14 cellular contexts compared by ENCODE assay signal in genomic region chr3:16305121-16305541, GRCh38. TPM values are rescaled to one million over a fixed set of nuclear protein-coding genes. Genes with fewer than 3 reads are reported as not detected.
DNase-seq lines count a peak whose midpoint lies in the region; ATAC-seq, FAIRE-seq and TF ChIP-seq lines count a peak whose summit lies in the region.
"Had no signal": no experiment of that assay in that cellular context is flagged by ENCODE, and none has a peak within 500 bp of the region (broad histone marks: within the 10 kb centered on the region; RNA-seq: fewer than 3 reads in every experiment).

No MANE protein-coding gene starts in this region.

- H3K4me3 ChIP-seq in K562 (no peak overlapping the region), BE2C (ENCODE audit: low read depth, low read length) (no peak overlapping the region)
- H3K4me3 ChIP-seq: gastrocnemius medialis, left lung had no signal

- in situ Hi-C loops in K562 (cut with MboI) = no loop called here

- FAIRE-seq in K562 (lab: Jason Lieb, UNC) = peak; percentile 11

- no peak for TF ChIP-seq RAD21 in K562 (CRISPR knock-in tag; conservative IDR thresholded peaks at IDR 0.05 in 1 of 2, IDR thresholded peaks at IDR 0.05 in 1 of 2)

- peaks cover 45% of the 10 kb centered on the region for H3K36me3 ChIP-seq in KOPT-K1 (ENCODE audit: insufficient read depth, low read length)
- peaks cover 82% of the 10 kb centered on the region for H3K36me3 ChIP-seq in K562 (ENCODE audit: control insufficient read depth, insufficient read depth, low read length)
- H3K36me3 ChIP-seq in BE2C = no peaks in the 10 kb centered on the region

- H2AFZ ChIP-seq in K562 (ENCODE audit: low read depth, low read length) = no peak overlapping the region

- H3K9me3 ChIP-seq in KOPT-K1 (ENCODE audit: insufficient read depth, low read length, poor library complexity, severe bottlenecking) = no peaks in the 10 kb centered on the region
- H3K9me3 ChIP-seq in K562 (replicated peaks; ENCODE audit: control insufficient read depth, insufficient read depth, low read depth, low read length) = no peaks in the 10 kb centered on the region
- H3K9me3 ChIP-seq in BE2C = no peaks in the 10 kb centered on the region
- H3K9me3 ChIP-seq: gastrocnemius medialis, left lung had no signal

- peaks cover 31% of the 10 kb centered on the region; the same call in 1 of the 3 replicates for H3K79me2 ChIP-seq in K562 (ENCODE audit: control insufficient read depth, insufficient read depth, low read length)

- TF ChIP-seq EP300 in K562 (IDR thresholded peaks at IDR 0.05; ENCODE audit: low read length) = no peak

- peaks cover 15% of the 10 kb centered on the region for H4K20me1 ChIP-seq in K562 (replicated peaks; ENCODE audit: control insufficient read depth, insufficient read depth, low read length)

- H3K4me2 ChIP-seq in K562 (ENCODE audit: insufficient read depth, low read length) = peak overlapping the region; percentile 59

- H3K27ac ChIP-seq in KOPT-K1 (ENCODE audit: low read depth, low read length, poor library complexity, severe bottlenecking) (peak overlapping the region; percentile 56), K562 (ENCODE audit: extremely low read depth, low read depth, low read length) (peak overlapping the region; percentile 45; the same call in 2 of the 3 replicates)
- H3K27ac ChIP-seq: gastrocnemius medialis, left lung had no signal

- peaks cover 11 to 58% of the 10 kb centered on the region in 2 experiments for H3K4me1 ChIP-seq in K562 (replicated peaks in 1 of 2; ENCODE audit: control insufficient read depth in 2 of 2, insufficient read depth in 2 of 2, low read length in 2 of 2)
- no peaks in the 10 kb centered on the region for H3K4me1 ChIP-seq in BE2C

- no TSS peak for BruUV-seq in K562 (replicated peaks; lab: Mats Ljungman, UMichigan)

- POLR2A ChIA-PET in K562 (lab: Yijun Ruan, JAX) = interaction anchor here (0.5 to 1.5 kb wide), 7 partner anchors 10 to 40 kb away, joined by 3 to 15 read pairs (median 5); partner anchors contain the start of genes DPH3 and OXNAD1

- CTCF ChIA-PET in K562 (lab: Yijun Ruan, JAX; ENCODE audit: low intra/inter-chr PET ratio) = no interaction called here

- 19% methylated on average over 7 of the region's 7 CpGs for WGBS in K562 (ENCODE audit: insufficient coverage, low coverage, missing lambda C conversion rate)

- peak overlapping the region in 1 of 2 experiments; percentile 22; a peak in 1 of 4 replicates for H3K9ac ChIP-seq in K562 (ENCODE audit: insufficient read depth in 1 of 2, low read depth in 2 of 2, low read length in 2 of 2)

- H3K27me3 ChIP-seq in K562 (ENCODE audit: control insufficient read depth in 2 of 2, insufficient read depth in 2 of 2, low read length in 2 of 2) (no peaks in the 10 kb centered on the region), BE2C (no peaks in the 10 kb centered on the region)
- H3K27me3 ChIP-seq: gastrocnemius medialis, left lung had no signal

- peak; percentile 60 for DNase-seq in activated CD4-positive, alpha-beta T cell treated with anti-CD3 and anti-CD28 coated beads for 48 hours
- DNase-seq in K562 (ENCODE audit: extremely low read depth in 1 of 4, low spot score in 3 of 4) = peak in 2 of 4 experiments; percentile 46 to 51
- DNase-seq in stimulated activated CD8-positive, alpha-beta memory T cell treated with anti-CD3 and anti-CD28 coated beads, Interleukin-4, amount 100 ng/mL, for 24 hours (ENCODE audit: low read depth) = peak; percentile 25
- DNase-seq in NCI-H510A (lab: John Stamatoyannopoulos, UW) = no peak
- no peak for DNase-seq in SW480 (ENCODE audit: low spot score)
- no peak for DNase-seq in BE2C
- DNase-seq: DMS153, gastrocnemius medialis, left lung, NCI-H1048, NCI-H526, posterior cingulate gyrus, SIG-M5 had no signal

- intact Hi-C loops in K562 (cut with micrococcal nuclease) = no loop called here

- ATAC-seq in K562 = peak; percentile 32
- ATAC-seq: gastrocnemius medialis, left lung had no signal

- TF ChIP-seq CTCF in K562 (IDR thresholded peaks at IDR 0.05 in 2 of 3, conservative IDR thresholded peaks at IDR 0.05 in 1 of 3; ENCODE audit: insufficient read depth in 2 of 3, low read depth in 1 of 3, low read length in 3 of 3) = no peak
- no peak for TF ChIP-seq CTCF in BE2C (IDR thresholded peaks at IDR 0.05; ENCODE audit: low read depth, low read length)

- peaks cover 4% of the 10 kb centered on the region for H3K9me1 ChIP-seq in K562 (ENCODE audit: control insufficient read depth, insufficient read depth, low read length)

- no peak for TF ChIP-seq POLR2A in K562 (conservative IDR thresholded peaks at IDR 0.05)

TF ChIP-seq in K562, 482 proteins besides CTCF, POLR2A, EP300 and RAD21 (continues in another document):
- TF ChIP-seq TCF7L2 (IDR thresholded peaks at IDR 0.05; ENCODE audit: low read depth, low read length) (no peak), ZNF395 (CRISPR knock-in tag; IDR thresholded peaks at IDR 0.05) (0 out of 2 replicates have a peak, but pooled peaks have one; percentile 2), NR1H2 (CRISPR knock-in tag; IDR thresholded peaks at IDR 0.05) (no peak), EGR1 (conservative IDR thresholded peaks at IDR 0.05) (peak; percentile 54), MAX (CRISPR knock-in tag; IDR thresholded peaks at IDR 0.05) (peak; percentile 43; the same call in 1 of the 2 replicates), SMARCA5 (IDR thresholded peaks at IDR 0.05) (0 out of 2 replicates have a peak, but pooled peaks have one; percentile 37), HNRNPH1 (optimal IDR thresholded peaks at IDR 0.05; ENCODE audit: low read depth, low read length) (no peak), MCM3 (IDR thresholded peaks at IDR 0.05) (no peak), NR2C2 (CRISPR knock-in tag; IDR thresholded peaks at IDR 0.05) (no peak), NR2C2 (tag; IDR thresholded peaks at IDR 0.05) (peak; percentile 45; the same call in 1 of the 2 replicates), HEY1 (CRISPR knock-in tag; IDR thresholded peaks at IDR 0.05; ENCODE audit: borderline replicate concordance) (no peak)

RNA-seq across cellular contexts. Expression of gene OXNAD1, which starts 40.1 kb away (rescaled TPM):
- total RNA-seq in K562 (2011; cell fraction: chromatin; rRNA removed; ENCODE audit: low replicate concordance) = 95.1 and 114 TPM in 2 replicates
- total RNA-seq in K562 (2011; cell fraction: nucleolus; rRNA removed) = 55.7 and 63.8 TPM in 2 replicates
- total RNA-seq in K562 (2011; cell fraction: nucleoplasm; rRNA removed) = 70.1 and 91.8 TPM in 2 replicates
- total RNA-seq in K562 (2014; rRNA removed) (41.2 and 41.6 TPM in 2 replicates), K562 (2014; rRNA removed; fragmentation: Illumina TruSeq; extraction: Trizol) (43.6 and 49.4 TPM in 2 replicates), K562 (2015; rRNA removed; fragmentation: Illumina TruSeq; extraction: Trizol) (37.7 and 41.1 TPM in 2 replicates), K562 (2021) (38.9 and 40.9 TPM in 2 replicates)
- polyA plus RNA-seq in K562 (2011; rRNA removed) (35.5 and 44.4 TPM in 2 replicates), K562 (2014; fragmentation: Illumina TruSeq; extraction: Trizol) (42.9 and 44.1 TPM in 2 replicates), K562 (2014; fragmentation: Nextera tagmentation; extraction: Ambion mirVana) (10 to 100 TPM; 12.8 to 14.5 TPM), K562 (2014; rRNA removed) (33.0 and 38.2 TPM in 2 replicates)
- 19.0 and 27.9 TPM in 2 replicates for polyA plus RNA-seq in K562 (2011; cell fraction: cytosol; rRNA removed)
- polyA plus RNA-seq in K562 (2011; cell fraction: nucleus; rRNA removed) = 38.4 and 44.0 TPM in 2 replicates
- 25.3 and 33.7 TPM in 2 replicates for polyA plus RNA-seq in K562 (2012)
- polyA minus RNA-seq in K562 (2011; rRNA and poly(A)+ RNA removed) = 63.7 and 64.9 TPM in 2 replicates
- polyA minus RNA-seq in K562 (2011; cell fraction: cytosol; rRNA and poly(A)+ RNA removed) = 19.3 and 23.3 TPM in 2 replicates
- 54.3 and 94.4 TPM in 2 replicates for polyA minus RNA-seq in K562 (2011; cell fraction: nucleus; rRNA and poly(A)+ RNA removed)
- polyA plus RNA-seq in BE2C (2012; ENCODE audit: insufficient read depth, insufficient read length, low read depth) = 7.4 TPM

RNA-seq across cellular contexts. Expression of gene DPH3, which starts 40.4 kb away (rescaled TPM):
- 3.7 and 8.1 TPM in 2 replicates for total RNA-seq in K562 (2011; cell fraction: chromatin; rRNA removed; ENCODE audit: low replicate concordance)
- total RNA-seq in K562 (2011; cell fraction: nucleolus; rRNA removed) = 3.0 and 3.2 TPM in 2 replicates
- 6.1 and 11.6 TPM in 2 replicates for total RNA-seq in K562 (2011; cell fraction: nucleoplasm; rRNA removed)
- total RNA-seq in K562 (2014; rRNA removed) (15.9 and 16.0 TPM in 2 replicates), K562 (2014; rRNA removed; fragmentation: Illumina TruSeq; extraction: Trizol) (32.8 and 34.2 TPM in 2 replicates), K562 (2015; rRNA removed; fragmentation: Illumina TruSeq; extraction: Trizol) (26.9 and 30.3 TPM in 2 replicates), K562 (2021) (44.0 and 46.0 TPM in 2 replicates)
- polyA plus RNA-seq in K562 (2011; rRNA removed) (48.3 and 62.7 TPM in 2 replicates), K562 (2014; fragmentation: Illumina TruSeq; extraction: Trizol) (36.6 and 38.7 TPM in 2 replicates), K562 (2014; fragmentation: Nextera tagmentation; extraction: Ambion mirVana) (100 to 1,000 TPM; 131 TPM), K562 (2014; rRNA removed) (27.2 and 28.3 TPM in 2 replicates)
- polyA plus RNA-seq in K562 (2011; cell fraction: cytosol; rRNA removed) = 8.6 and 12.8 TPM in 2 replicates
- polyA plus RNA-seq in K562 (2011; cell fraction: nucleus; rRNA removed) = 5.3 and 11.8 TPM in 2 replicates
- polyA plus RNA-seq in K562 (2012) = 26.1 and 35.0 TPM in 2 replicates
- polyA minus RNA-seq in K562 (2011; rRNA and poly(A)+ RNA removed) = 24.8 and 26.0 TPM in 2 replicates
- 11.1 and 12.0 TPM in 2 replicates for polyA minus RNA-seq in K562 (2011; cell fraction: cytosol; rRNA and poly(A)+ RNA removed)
- polyA minus RNA-seq in K562 (2011; cell fraction: nucleus; rRNA and poly(A)+ RNA removed) = 5.1 and 9.1 TPM in 2 replicates
- 21.5 TPM for polyA plus RNA-seq in BE2C (2012; ENCODE audit: insufficient read depth, insufficient read length, low read depth)

Comparison
In these comparisons a context has a peak if more than half of its experiments do, and no peak if none do; other contexts are left out.
1. DNase-seq: peak in activated CD4-positive, alpha-beta T cell treated with anti-CD3 and anti-CD28 coated beads for 48 hours (single experiment) and stimulated activated CD8-positive, alpha-beta memory T cell treated with anti-CD3 and anti-CD28 coated beads, Interleukin-4, amount 100 ng/mL, for 24 hours (single experiment); none in NCI-H510A (single experiment), SW480 (single experiment) and BE2C (single experiment).